ENCODE assay signal across 8 cellular contexts in the genomic region with DNA sequence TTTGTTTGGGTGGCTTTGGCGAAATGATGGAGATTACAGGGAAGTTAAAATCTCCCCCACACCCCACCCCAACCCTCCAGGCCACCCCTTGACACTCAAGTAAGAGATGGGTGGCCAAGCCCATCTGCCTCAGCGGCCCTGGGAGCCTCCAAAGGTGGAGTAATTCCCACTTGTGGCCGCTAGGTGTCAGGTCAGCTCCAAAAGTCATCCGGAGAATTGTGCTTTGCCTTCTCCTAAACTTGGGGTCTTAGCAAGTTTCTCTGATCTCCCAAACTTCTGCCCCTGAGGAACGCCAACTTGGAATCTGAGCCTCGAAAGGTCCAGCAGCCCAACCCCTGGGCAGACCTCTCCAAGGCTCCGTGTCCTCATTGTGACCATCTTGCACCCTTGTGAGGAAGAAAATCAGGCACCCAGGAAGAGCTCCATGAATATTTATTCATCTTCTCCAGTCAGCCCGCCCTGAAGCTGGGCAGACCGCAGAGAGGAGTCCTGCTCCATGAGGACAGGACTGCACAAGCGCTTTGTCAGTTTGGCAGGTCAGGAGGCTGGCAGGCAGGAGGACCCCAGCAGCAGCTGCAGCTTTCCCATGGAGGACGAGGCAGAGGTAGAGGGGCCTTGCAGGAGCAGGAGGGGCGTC. TPM values are rescaled to one million over a fixed set of nuclear protein-coding genes. Genes with fewer than 3 reads are reported as not detected.
DNase-seq lines count a peak whose midpoint lies in the region; ATAC-seq, FAIRE-seq and TF ChIP-seq lines count a peak whose summit lies in the region.

No MANE protein-coding gene starts in this region.

- ATAC-seq in naive B cell (ENCODE audit: low read depth in 2 of 2), result peak; percentile 55 to 73
- peak; percentile 65 for ATAC-seq in stimulated activated memory B cell treated with anti-CD40 and anti-IgM and Interleukin-4, amounts not matched to agents 10 μg/mL and 1 μg/mL and 100 μg/mL, for 72 hours
- no peak for ATAC-seq in HG02885 (IDR thresholded peaks at IDR 0.05; ENCODE audit: poor library complexity, unreplicated experiment)

- peak; percentile 73 for DNase-seq in A673 (ENCODE audit: low spot score)
- DNase-seq in GM12892 (ENCODE audit: insufficient read length), result peak; percentile 56
- peak; percentile 67 for DNase-seq in NCI-H510A treated with DMSO at 0.1 percent for 48 hours (lab: John Stamatoyannopoulos, UW)
- peak; percentile 89 for DNase-seq in activated CD8-positive, alpha-beta memory T cell treated with anti-CD3 and anti-CD28 coated beads for 24 hours
- peak; percentile 89 for DNase-seq in endodermal cell
- DNase-seq in naive B cell, result peak; percentile 58

- peak; percentile 91 for FAIRE-seq in GM12892 (lab: Jason Lieb, UNC)

- POLR2A ChIA-PET in A673 (lab: Charles Lee; ENCODE audit: low non-redundant PET), result no interaction called here

- H3K4me1 Mint-ChIP-seq in endodermal cell (peaks cover 1% of the 10 kb centered on the region), naive B cell (peaks cover under 1 to 8% (median 4%) of the 10 kb centered on the region in 3 donors)
- H3K4me1 Mint-ChIP-seq in stimulated activated memory B cell treated with anti-CD40 and anti-IgM and Interleukin-4, amounts not matched to agents 10 μg/mL and 1 μg/mL and 100 μg/mL, for 72 hours, result peaks cover 6% of the 10 kb centered on the region

- no TSS peak for BruUV-seq in A673 (replicated peaks; lab: Mats Ljungman, UMichigan)

- H3K4me1 ChIP-seq in A673 (ENCODE audit: insufficient read depth, low read length, poor library complexity, severe bottlenecking) (no peaks in the 10 kb centered on the region), endodermal cell (ENCODE audit: control insufficient read depth, insufficient read depth, low read length) (no peaks in the 10 kb centered on the region)

- H3K27me3 ChIP-seq in A673 (replicated peaks; ENCODE audit: insufficient read depth, low read depth, low read length, poor library complexity), result no peaks in the 10 kb centered on the region
- no peaks in the 10 kb centered on the region for H3K27me3 ChIP-seq in endodermal cell (ENCODE audit: control insufficient read depth, insufficient read depth, low read length, poor library complexity, severe bottlenecking)

- H3K27me3 Mint-ChIP-seq in endodermal cell (ENCODE audit: insufficient read depth) (no peaks in the 10 kb centered on the region), naive B cell (peaks cover 1 to 24% (median 20%) of the 10 kb centered on the region in 3 donors)
- peaks cover 33% of the 10 kb centered on the region for H3K27me3 Mint-ChIP-seq in stimulated activated memory B cell treated with anti-CD40 and anti-IgM and Interleukin-4, amounts not matched to agents 10 μg/mL and 1 μg/mL and 100 μg/mL, for 72 hours

- H3K9ac ChIP-seq in endodermal cell (ENCODE audit: extremely low read depth, low read length, poor library complexity, severe bottlenecking), result no peak overlapping the region

- intact Hi-C loops in A673 (cut with micrococcal nuclease; ENCODE audit: unreplicated experiment), result no loop called here

- H3K4me3 ChIP-seq in A673 (ENCODE audit: low read depth, low read length, poor library complexity, severe bottlenecking) (no peak overlapping the region), endodermal cell (ENCODE audit: low read length) (no peak overlapping the region)

- peak; percentile 85 for TF ChIP-seq CTCF in A673 (conservative IDR thresholded peaks at IDR 0.05; ENCODE audit: low read depth, low read length)
- peak; percentile 88 for TF ChIP-seq CTCF in endodermal cell (conservative IDR thresholded peaks at IDR 0.05)

- H3K4me3 Mint-ChIP-seq in endodermal cell (no peak overlapping the region), naive B cell (no peak overlapping the region)
- no peak overlapping the region for H3K4me3 Mint-ChIP-seq in stimulated activated memory B cell treated with anti-CD40 and anti-IgM and Interleukin-4, amounts not matched to agents 10 μg/mL and 1 μg/mL and 100 μg/mL, for 72 hours

- no peaks in the 10 kb centered on the region for H3K9me3 ChIP-seq in A673 (ENCODE audit: low read depth, low read length, poor library complexity, severe bottlenecking)
- H3K9me3 ChIP-seq in endodermal cell (ENCODE audit: control insufficient read depth, low read length), result peaks cover 9% of the 10 kb centered on the region

- H3K36me3 ChIP-seq in A673 (ENCODE audit: insufficient read depth, low read length, poor library complexity, severe bottlenecking) (no peaks in the 10 kb centered on the region), endodermal cell (ENCODE audit: control insufficient read depth, insufficient read depth, low read length) (no peaks in the 10 kb centered on the region)

- 41 to 42% methylated on average over 8 to 12 of the region's 12 CpGs for WGBS in endodermal cell (ENCODE audit: insufficient coverage in 1 of 2, insufficient read length in 1 of 2), 2 experiments

- H3K36me3 Mint-ChIP-seq in endodermal cell (ENCODE audit: low read depth) (no peaks in the 10 kb centered on the region), naive B cell (no peaks in the 10 kb centered on the region)
- no peaks in the 10 kb centered on the region for H3K36me3 Mint-ChIP-seq in stimulated activated memory B cell treated with anti-CD40 and anti-IgM and Interleukin-4, amounts not matched to agents 10 μg/mL and 1 μg/mL and 100 μg/mL, for 72 hours

- H3K27ac ChIP-seq in A673 (ENCODE audit: low read depth, low read length, poor library complexity, severe bottlenecking), result no peak overlapping the region
- no peak overlapping the region for H3K27ac ChIP-seq in endodermal cell (ENCODE audit: low read depth, low read length)

- TF ChIP-seq POLR2A in GM12892 (IDR thresholded peaks at IDR 0.05; ENCODE audit: low read depth, low read length), result no peak

- H3K27ac Mint-ChIP-seq in endodermal cell, result no peak overlapping the region
- peak overlapping the region in 1 of 6 donors; percentile 89 for H3K27ac Mint-ChIP-seq in naive B cell
- no peak overlapping the region for H3K27ac Mint-ChIP-seq in stimulated activated memory B cell treated with anti-CD40 and anti-IgM and Interleukin-4, amounts not matched to agents 10 μg/mL and 1 μg/mL and 100 μg/mL, for 72 hours

- CTCF ChIA-PET in A673 (lab: Charles Lee), result interaction anchor here (0.5 to 3.5 kb wide), 15 partner anchors 9 to 279 kb away, joined by 3 to 28 read pairs (median 6); no protein-coding TSS in a partner anchor

- H3K9me3 Mint-ChIP-seq in endodermal cell, result peaks cover 11% of the 10 kb centered on the region
- peaks cover 0 to 7% (median 3%) of the 10 kb centered on the region in 7 donors for H3K9me3 Mint-ChIP-seq in naive B cell
- no peaks in the 10 kb centered on the region for H3K9me3 Mint-ChIP-seq in stimulated activated memory B cell treated with anti-CD40 and anti-IgM and Interleukin-4, amounts not matched to agents 10 μg/mL and 1 μg/mL and 100 μg/mL, for 72 hours

RNA-seq across cellular contexts. Expression of a gene that starts 46.7 kb away (rescaled TPM):
- total RNA-seq in A673 (2021) (not detected in 2 replicates), endodermal cell (not detected)
- polyA plus RNA-seq in GM12892 (2012; ENCODE audit: missing spikeins), result not detected
- not detected for polyA plus RNA-seq in endodermal cell (2013, experiment 1 of 2)
- not detected for polyA plus RNA-seq in endodermal cell (2013, experiment 2 of 2)
- not detected for polyA plus RNA-seq in naive B cell (ENCODE audit: low read depth in 6 of 6)
